Comparison of ENCODE assay signal across 9 cellular contexts in the genomic region with DNA sequence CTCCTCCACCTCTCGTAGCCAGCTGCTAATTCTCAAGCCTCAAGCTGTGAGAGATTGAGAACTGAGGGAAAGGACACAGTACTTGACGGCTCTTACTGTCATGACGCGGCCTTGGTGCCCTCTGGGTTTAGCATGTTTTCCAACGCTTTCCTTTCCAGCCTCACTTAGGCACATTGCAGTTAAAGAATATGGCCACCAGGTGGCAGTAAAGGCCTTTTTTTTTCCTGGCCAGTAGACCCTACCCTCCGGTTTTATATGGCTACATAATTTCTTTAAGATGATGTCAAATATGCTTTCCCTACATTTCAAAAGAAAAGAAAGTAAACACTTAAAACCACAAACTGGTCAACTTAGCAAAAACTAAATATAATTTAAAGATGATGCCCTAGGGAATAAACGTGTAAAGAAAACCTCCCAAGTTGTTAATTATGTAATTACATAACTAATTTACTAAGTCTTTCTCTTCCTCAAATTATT. TPM values are rescaled to one million over a fixed set of nuclear protein-coding genes. Genes with fewer than 3 reads are reported as not detected.
DNase-seq lines count a peak whose midpoint lies in the region; ATAC-seq, FAIRE-seq and TF ChIP-seq lines count a peak whose summit lies in the region.
"Had no signal": no experiment of that assay in that cellular context is flagged by ENCODE, and none has a peak within 500 bp of the region (broad histone marks: within the 10 kb centered on the region; RNA-seq: fewer than 3 reads in every experiment).

No MANE protein-coding gene starts in this region.

- H3K9me3 ChIP-seq in Peyer's patch = no peaks in the 10 kb centered on the region

- H3K27ac ChIP-seq in Peyer's patch = no peak overlapping the region
- H3K27ac ChIP-seq: epithelial cell of prostate had no signal

- H3K36me3 Mint-ChIP-seq in osteocyte (ENCODE audit: unreplicated experiment) = no peaks in the 10 kb centered on the region

- TF ChIP-seq CTCF in Peyer's patch (IDR thresholded peaks at IDR 0.05) (peak; percentile 88 to 95 (median 90)), foreskin fibroblast (IDR thresholded peaks at IDR 0.05; ENCODE audit: low read depth, low read length) (peak; percentile 65), osteocyte (IDR thresholded peaks at IDR 0.05) (peak; percentile 88)

- H3K4me3 ChIP-seq in Peyer's patch (no peak overlapping the region), foreskin fibroblast (ENCODE audit: low read depth in 1 of 2, low read length in 2 of 2) (no peak overlapping the region)

- no peak overlapping the region for H3K4me3 Mint-ChIP-seq in osteocyte (ENCODE audit: unreplicated experiment)

- peak; percentile 96 for FAIRE-seq in G401.6 (lab: Jason Lieb, UNC)

- no peaks in the 10 kb centered on the region for H3K27me3 ChIP-seq in Peyer's patch

- no peaks in the 10 kb centered on the region for H3K9me3 Mint-ChIP-seq in osteocyte (ENCODE audit: unreplicated experiment)

- H3K27ac Mint-ChIP-seq in osteocyte (ENCODE audit: unreplicated experiment) = peak overlapping the region; percentile 65

- peaks cover 0 to 3% (median 0%) of the 10 kb centered on the region in 3 donors for H3K36me3 ChIP-seq in Peyer's patch

- peaks cover 0 to 8% (median 3%) of the 10 kb centered on the region in 4 donors for H3K4me1 ChIP-seq in Peyer's patch

- DNase-seq in LoVo (ENCODE audit: low spot score) (peak; percentile 73), Peyer's patch (peak in 2 of 3 donors; percentile 38 to 74), foreskin fibroblast (peak; percentile 70 to 91), osteocyte (ENCODE audit: extremely low spot score, unreplicated experiment) (peak; percentile 87)
- peak; percentile 63 to 66 for DNase-seq in activated T-cell treated with anti-CD3 and anti-CD28 coated beads, Interleukin-2, amount 50 U/mL, for 48 hours

- H3K27me3 Mint-ChIP-seq in osteocyte (ENCODE audit: unreplicated experiment) = no peaks in the 10 kb centered on the region

- ATAC-seq in GM21526 (IDR thresholded peaks at IDR 0.05; ENCODE audit: low FRiP score, unreplicated experiment) (no peak), GM19351 (IDR thresholded peaks at IDR 0.05; ENCODE audit: unreplicated experiment) (no peak)

- H3K4me1 Mint-ChIP-seq in osteocyte (ENCODE audit: unreplicated experiment) = peaks cover 8% of the 10 kb centered on the region

- no peak for TF ChIP-seq POLR2A in Peyer's patch (IDR thresholded peaks at IDR 0.05)

RNA-seq across cellular contexts. Expression of a gene that starts 56.8 kb away (rescaled TPM):
- total RNA-seq in Peyer's patch (100 to 1,000 TPM in 2 of 4 donors, 10 to 100 TPM in 2; 75.3 to 130 (median 108) TPM), osteocyte (146 and 148 TPM in 2 replicates)
